In the genomic region with DNA sequence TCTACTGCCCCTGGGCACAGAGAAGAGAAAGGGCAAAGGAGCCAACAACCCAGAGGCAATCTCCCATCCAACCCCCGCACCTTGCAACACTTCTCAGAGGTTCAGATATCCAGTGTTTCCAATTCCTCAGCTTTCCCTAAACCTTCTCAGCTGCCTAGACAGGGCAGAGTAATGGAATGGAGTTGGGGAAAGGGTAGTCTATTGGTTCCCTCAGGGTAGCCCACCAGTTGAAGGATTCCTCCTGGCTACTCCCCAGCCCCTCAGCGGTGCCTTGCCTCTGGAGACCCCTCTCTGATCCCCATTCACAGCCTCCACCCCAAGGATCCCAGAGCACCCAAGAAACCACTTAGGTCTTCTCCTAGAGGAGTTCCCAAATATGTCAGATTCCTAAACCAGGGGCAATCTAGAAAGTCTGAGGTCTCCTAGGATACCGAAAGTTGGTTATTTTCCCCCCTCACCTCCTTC, we compare ENCODE assay signal across 7 cellular contexts. TPM values are rescaled to one million over a fixed set of nuclear protein-coding genes. Genes with fewer than 3 reads are reported as not detected.
DNase-seq lines count a peak whose midpoint lies in the region; ATAC-seq and TF ChIP-seq lines count a peak whose summit lies in the region.
"Had no signal": no experiment of that assay in that cellular context is flagged by ENCODE, and none has a peak within 500 bp of the region (broad histone marks: within the 10 kb centered on the region; RNA-seq: fewer than 3 reads in every experiment).

No MANE protein-coding gene starts in this region.

- H3K4me1 Mint-ChIP-seq in dendritic cell treated with granulocyte-macrophage colony-stimulating factor and Interleukin-4, amounts not matched to agents 40 ng/mL and 50 ng/mL, for 4 days (ENCODE audit: low read depth): peaks cover 89% of the 10 kb centered on the region

- H3K27me3 Mint-ChIP-seq in dendritic cell treated with granulocyte-macrophage colony-stimulating factor and Interleukin-4, amounts not matched to agents 40 ng/mL and 50 ng/mL, for 4 days: no peaks in the 10 kb centered on the region

- TF ChIP-seq CTCF in HEK293 (tag by site-specific recombination; IDR thresholded peaks at IDR 0.05): no peak
- no peak for TF ChIP-seq CTCF in osteoblast (IDR thresholded peaks at IDR 0.05; ENCODE audit: extremely low read depth, low read depth, low read length)

- peaks cover 27% of the 10 kb centered on the region for H3K36me3 Mint-ChIP-seq in dendritic cell treated with granulocyte-macrophage colony-stimulating factor and Interleukin-4, amounts not matched to agents 40 ng/mL and 50 ng/mL, for 4 days (ENCODE audit: low read depth)

- H3K79me2 ChIP-seq in osteoblast (ENCODE audit: insufficient read depth, low read length): no peaks in the 10 kb centered on the region

- peak overlapping the region; percentile 91 for H3K4me3 Mint-ChIP-seq in dendritic cell treated with granulocyte-macrophage colony-stimulating factor and Interleukin-4, amounts not matched to agents 40 ng/mL and 50 ng/mL, for 4 days

- DNase-seq in osteoblast (ENCODE audit: insufficient read length, low spot score, missing footprints) (peak; percentile 78), NCI-H187 (lab: John Stamatoyannopoulos, UW) (no peak), SHP77 treated with DMSO at 0.1 percent for 48 hours (lab: John Stamatoyannopoulos, UW) (no peak)
- DNase-seq: foreskin melanocyte had no signal

- no peaks in the 10 kb centered on the region for H3K36me3 ChIP-seq in HEK293 (ENCODE audit: control insufficient read depth in 2 of 2, insufficient read depth in 1 of 2, low read length in 2 of 2)
- no peaks in the 10 kb centered on the region for H3K36me3 ChIP-seq in osteoblast (ENCODE audit: insufficient read depth, low read length)

- no peaks in the 10 kb centered on the region for H3K9me3 Mint-ChIP-seq in dendritic cell treated with granulocyte-macrophage colony-stimulating factor and Interleukin-4, amounts not matched to agents 40 ng/mL and 50 ng/mL, for 4 days

- H3K9me3 ChIP-seq in HEK293 (ENCODE audit: control insufficient read depth, insufficient read depth, low read depth, low read length) (no peaks in the 10 kb centered on the region), osteoblast (ENCODE audit: low read depth, low read length) (no peaks in the 10 kb centered on the region)

- H3K4me3 ChIP-seq in HEK293 (ENCODE audit: low read depth, low read length): peak overlapping the region; percentile 25
- H3K4me3 ChIP-seq in osteoblast (ENCODE audit: insufficient read depth, low read length): peak overlapping the region; percentile 67

- intact Hi-C loops in dendritic cell treated with granulocyte-macrophage colony-stimulating factor and Interleukin-4, amounts not matched to agents 40 ng/mL and 50 ng/mL, for 4 days (cut with micrococcal nuclease): no loop called here

- peaks cover 17% of the 10 kb centered on the region for H3K27me3 ChIP-seq in osteoblast (ENCODE audit: insufficient read depth, low read length)

- peak overlapping the region; percentile 82 for H3K27ac Mint-ChIP-seq in dendritic cell treated with granulocyte-macrophage colony-stimulating factor and Interleukin-4, amounts not matched to agents 40 ng/mL and 50 ng/mL, for 4 days

- POLR2A ChIA-PET in HEK293 (lab: Yijun Ruan, JAX): interaction anchor here (0.5 to 3.0 kb wide), 7 partner anchors 10 to 1524 kb away, joined by 3 to 25 read pairs (median 6); a partner anchor contains a TSS

- no peak overlapping the region; the same call in 1 of the 2 replicates for H3K27ac ChIP-seq in HEK293 (ENCODE audit: extremely low read depth, low read depth, low read length)
- H3K27ac ChIP-seq in osteoblast (ENCODE audit: low read depth, low read length): no peak overlapping the region

- H3K4me2 ChIP-seq in osteoblast (ENCODE audit: insufficient read depth, low read length): peak overlapping the region; percentile 81

- peaks cover 6% of the 10 kb centered on the region for H3K4me1 ChIP-seq in HEK293 (ENCODE audit: control insufficient read depth, insufficient read depth, low read length)
- peaks cover 29% of the 10 kb centered on the region for H3K4me1 ChIP-seq in osteoblast (ENCODE audit: insufficient read depth, low read length)

- CTCF ChIA-PET in HEK293 (lab: Yijun Ruan, JAX): interaction anchor here (0.6 to 4.1 kb wide), 9 partner anchors 12 to 92 kb away, joined by 3 to 31 read pairs (median 6); a partner anchor contains a TSS

- H2AFZ ChIP-seq in osteoblast (ENCODE audit: low read length): no peak overlapping the region

- peaks cover 3% of the 10 kb centered on the region for H4K20me1 ChIP-seq in osteoblast (ENCODE audit: insufficient read depth, low read length)

- no peak for ATAC-seq in HG03354 (IDR thresholded peaks at IDR 0.05; ENCODE audit: poor library complexity, severe bottlenecking, unreplicated experiment)

TF ChIP-seq in HEK293, 187 proteins besides CTCF, POLR2A, EP300 and RAD21:
- TF ChIP-seq, protein P1, sequence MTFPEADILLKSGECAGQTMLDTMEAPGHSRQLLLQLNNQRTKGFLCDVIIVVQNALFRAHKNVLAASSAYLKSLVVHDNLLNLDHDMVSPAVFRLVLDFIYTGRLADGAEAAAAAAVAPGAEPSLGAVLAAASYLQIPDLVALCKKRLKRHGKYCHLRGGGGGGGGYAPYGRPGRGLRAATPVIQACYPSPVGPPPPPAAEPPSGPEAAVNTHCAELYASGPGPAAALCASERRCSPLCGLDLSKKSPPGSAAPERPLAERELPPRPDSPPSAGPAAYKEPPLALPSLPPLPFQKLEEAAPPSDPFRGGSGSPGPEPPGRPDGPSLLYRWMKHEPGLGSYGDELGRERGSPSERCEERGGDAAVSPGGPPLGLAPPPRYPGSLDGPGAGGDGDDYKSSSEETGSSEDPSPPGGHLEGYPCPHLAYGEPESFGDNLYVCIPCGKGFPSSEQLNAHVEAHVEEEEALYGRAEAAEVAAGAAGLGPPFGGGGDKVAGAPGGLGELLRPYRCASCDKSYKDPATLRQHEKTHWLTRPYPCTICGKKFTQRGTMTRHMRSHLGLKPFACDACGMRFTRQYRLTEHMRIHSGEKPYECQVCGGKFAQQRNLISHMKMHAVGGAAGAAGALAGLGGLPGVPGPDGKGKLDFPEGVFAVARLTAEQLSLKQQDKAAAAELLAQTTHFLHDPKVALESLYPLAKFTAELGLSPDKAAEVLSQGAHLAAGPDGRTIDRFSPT (tag by site-specific recombination; IDR thresholded peaks at IDR 0.05): no peak
- TF ChIP-seq ZSCAN30 (tag by site-specific recombination; IDR thresholded peaks at IDR 0.05) (no peak), ZXDB (tag by site-specific recombination; IDR thresholded peaks at IDR 0.05) (no peak), ZNF76 (tag by site-specific recombination; IDR thresholded peaks at IDR 0.05; ENCODE audit: borderline replicate concordance, low read depth) (0 out of 2 replicates have a peak, but pooled peaks have one; percentile 0), ZNF585B (tag by site-specific recombination; IDR thresholded peaks at IDR 0.05) (no peak)

RNA-seq across cellular contexts. Expression of a gene that starts 0.5 kb away (rescaled TPM):
- 1.4 and 2.7 TPM in 2 replicates for total RNA-seq in osteoblast

RNA-seq across cellular contexts. Expression of a gene that starts 19.8 kb away (rescaled TPM):
- 217 and 232 TPM in 2 replicates for total RNA-seq in osteoblast

RNA-seq across cellular contexts. Expression of a gene that starts 20.4 kb away (rescaled TPM):
- 37.1 and 37.6 TPM in 2 replicates for total RNA-seq in osteoblast

RNA-seq across cellular contexts. Expression of a gene that starts 24.6 kb away (rescaled TPM):
- total RNA-seq in osteoblast: 96.9 and 104 TPM in 2 replicates
